In the genomic region with DNA sequence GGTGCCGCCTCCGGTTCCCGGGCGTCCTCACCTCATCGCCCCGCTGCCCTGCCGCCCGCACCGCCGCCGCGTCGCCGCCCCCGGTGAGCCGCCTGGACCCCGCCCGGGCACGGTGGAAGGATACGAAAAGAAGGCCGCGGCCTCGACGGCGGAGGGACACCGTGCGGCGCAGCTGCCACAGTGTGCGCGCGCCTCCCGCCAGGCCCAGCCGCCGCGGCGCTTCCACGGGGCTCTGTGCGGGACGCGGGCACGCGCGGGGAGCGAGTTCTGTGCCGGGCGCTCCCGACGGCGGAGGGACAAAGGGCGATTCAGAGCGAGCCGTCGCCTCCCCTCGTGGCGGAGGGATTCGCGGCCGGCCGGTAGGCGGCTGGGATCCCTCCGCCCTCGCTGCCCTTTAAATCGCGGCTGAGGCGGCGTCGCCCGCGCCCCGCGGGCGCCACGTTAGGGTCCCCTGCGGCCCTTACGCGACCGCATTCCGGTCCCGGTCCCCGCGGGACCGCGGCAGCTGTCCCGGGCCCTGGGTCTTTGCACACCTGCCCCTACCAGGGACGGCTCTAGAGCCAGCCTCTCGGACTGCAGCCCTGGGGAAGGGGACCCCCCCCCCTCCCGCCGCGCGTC, we compare ENCODE assay signal across 8 cellular contexts. TPM values are rescaled to one million over a fixed set of nuclear protein-coding genes. Genes with fewer than 3 reads are reported as not detected.
DNase-seq lines count a peak whose midpoint lies in the region; FAIRE-seq and TF ChIP-seq lines count a peak whose summit lies in the region.

No MANE protein-coding gene starts in this region.

- H3K4me2 ChIP-seq in BLaER1 (peak overlapping the region; percentile 95), OCI-LY1 (ENCODE audit: low read length) (peak overlapping the region; percentile 92)

- no peak for FAIRE-seq in GM19239 (lab: Jason Lieb, UNC)

- H3K4me1 ChIP-seq in BLaER1 (peaks cover 61% of the 10 kb centered on the region), OCI-LY1 (ENCODE audit: insufficient read depth, low read length, severe bottlenecking) (peaks cover 22% of the 10 kb centered on the region), mononuclear cell (ENCODE audit: insufficient read depth, low read length) (peaks cover 49% of the 10 kb centered on the region)

- no peaks in the 10 kb centered on the region for H3F3A ChIP-seq in OCI-LY1 (ENCODE audit: insufficient read depth, low read length)

- no peaks in the 10 kb centered on the region for H3K9me2 ChIP-seq in OCI-LY1 (ENCODE audit: low read depth, low read length)

- no peaks in the 10 kb centered on the region for H3K36me3 ChIP-seq in BLaER1
- H3K36me3 ChIP-seq in OCI-LY1 (ENCODE audit: insufficient read depth, low read length) = no peaks in the 10 kb centered on the region

- TF ChIP-seq CTCF in OCI-LY1 (IDR thresholded peaks at IDR 0.05; ENCODE audit: low read length) = no peak
- TF ChIP-seq CTCF in epithelial cell of esophagus (IDR thresholded peaks at IDR 0.05; ENCODE audit: insufficient read depth, low read depth, low read length, missing control alignments) = no peak

- H4K20me1 ChIP-seq in BLaER1 (peaks cover 39% of the 10 kb centered on the region), OCI-LY1 (ENCODE audit: insufficient read depth, low read length) (peaks cover 2% of the 10 kb centered on the region; the same call in 1 of the 2 replicates)

- H3K9me3 ChIP-seq in BLaER1 (no peaks in the 10 kb centered on the region), OCI-LY1 (ENCODE audit: low read length) (no peaks in the 10 kb centered on the region), mononuclear cell (ENCODE audit: low read depth, low read length) (no peaks in the 10 kb centered on the region)

- H3K79me2 ChIP-seq in OCI-LY1 (ENCODE audit: insufficient read depth, low read length) = 0 out of 2 replicates have a peak, but pooled peaks cover 3% of the 10 kb centered on the region

- H3K27me3 ChIP-seq in BLaER1 = no peaks in the 10 kb centered on the region
- peaks cover 4% of the 10 kb centered on the region; the same call in 1 of the 2 replicates for H3K27me3 ChIP-seq in OCI-LY1 (ENCODE audit: insufficient read depth, low read length)
- H3K27me3 ChIP-seq in mononuclear cell (ENCODE audit: insufficient read depth, low read length) = no peaks in the 10 kb centered on the region

- peak; percentile 86 for DNase-seq in GM19239 (ENCODE audit: insufficient read length, low spot score)
- peak; percentile 68 for DNase-seq in HS-5 (ENCODE audit: low read depth)
- DNase-seq in activated T-cell treated with anti-CD3 and anti-CD28 coated beads for 24 hours (ENCODE audit: low read depth) = peak; percentile 71
- peak; percentile 96 for DNase-seq in epithelial cell of esophagus (ENCODE audit: low read depth)
- peak; percentile 66 to 68 for DNase-seq in stimulated activated CD8-positive, alpha-beta memory T cell treated with anti-CD3 and anti-CD28 coated beads, Interleukin-15, amount 100 ng/mL, for 48 hours (ENCODE audit: low read depth in 2 of 2)

- peak overlapping the region; percentile 81 for H3K4me3 ChIP-seq in BLaER1
- H3K4me3 ChIP-seq in OCI-LY1 (ENCODE audit: low read depth, low read length, poor library complexity, severe bottlenecking) = peak overlapping the region; percentile 74
- H3K4me3 ChIP-seq in epithelial cell of esophagus (ENCODE audit: low read length) = peak overlapping the region; percentile 89
- peak overlapping the region; percentile 79 for H3K4me3 ChIP-seq in mononuclear cell (ENCODE audit: low read length)

- H3K9ac ChIP-seq in BLaER1 (peak overlapping the region; percentile 97), OCI-LY1 (ENCODE audit: low read length) (peak overlapping the region; percentile 81)

- peak overlapping the region; percentile 67; the same call in 1 of the 2 replicates for H2AFZ ChIP-seq in OCI-LY1 (ENCODE audit: low read length)

- peak overlapping the region; percentile 99 for H3K27ac ChIP-seq in BLaER1
- H3K27ac ChIP-seq in OCI-LY1 (ENCODE audit: low read depth, low read length, poor library complexity, severe bottlenecking) = peak overlapping the region; percentile 72

RNA-seq across cellular contexts. Expression of gene KMT5B, which starts 0.6 kb away (rescaled TPM):
- total RNA-seq in mononuclear cell = 20.0 TPM

RNA-seq across cellular contexts. Expression of gene C11orf24, which starts 58.1 kb away (rescaled TPM):
- total RNA-seq in mononuclear cell = 4.4 TPM

Comparison
In these comparisons a context has a peak if more than half of its experiments do, and no peak if none do; other contexts are left out.
1. Peak in every context shown above with its lines: DNase-seq, H3K4me3 ChIP-seq and H3K27ac ChIP-seq.